ENCODE assay signal across 23 cellular contexts in the genomic region with DNA sequence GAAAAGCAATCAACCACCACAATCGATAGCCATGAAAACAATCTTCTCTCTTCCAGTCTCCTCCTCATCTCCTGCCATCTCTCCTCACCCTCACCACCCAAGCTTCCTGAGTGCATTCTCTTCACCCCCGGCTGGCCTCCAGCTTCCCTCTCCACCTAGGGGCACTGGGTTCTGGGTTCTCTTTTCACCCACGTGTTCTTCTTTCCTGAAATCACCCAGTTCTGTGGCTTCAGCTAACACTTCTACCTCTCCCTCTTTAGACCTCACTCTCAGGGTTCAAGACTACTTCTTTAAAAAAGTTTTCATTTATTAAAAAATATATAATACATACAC. TPM values are rescaled to one million over a fixed set of nuclear protein-coding genes. Genes with fewer than 3 reads are reported as not detected.
DNase-seq lines count a peak whose midpoint lies in the region; ATAC-seq and TF ChIP-seq lines count a peak whose summit lies in the region.
"Had no signal": no experiment of that assay in that cellular context is flagged by ENCODE, and none has a peak within 500 bp of the region (broad histone marks: within the 10 kb centered on the region; RNA-seq: fewer than 3 reads in every experiment).

No MANE protein-coding gene starts in this region.

- POLR2A ChIA-PET in activated CD4-positive, alpha-beta T cell treated with anti-CD3 and anti-CD28 coated beads, Interleukin-2, amount 10 ng/mL, durations not matched to agents 7 days and 5 days (lab: Charles Lee) = interaction anchor here (0.6 kb wide), 1 partner anchor 66 kb away, joined by 3 read pairs; no protein-coding TSS in a partner anchor

- H3K4me1 ChIP-seq in CD4-positive, CD25-positive, alpha-beta regulatory T cell (ENCODE audit: control insufficient read depth, insufficient read depth, low read length, poor library complexity, severe bottlenecking) = peaks cover 11% of the 10 kb centered on the region
- H3K4me1 ChIP-seq: lower lobe of right lung had no signal

- H3K9me3 ChIP-seq in CD4-positive, CD25-positive, alpha-beta regulatory T cell (ENCODE audit: control insufficient read depth in 2 of 2, low read length in 2 of 2) = no peaks in the 10 kb centered on the region
- H3K9me3 ChIP-seq: A549, lower lobe of right lung had no signal

- CTCF ChIA-PET in activated CD4-positive, alpha-beta T cell treated with anti-CD3 and anti-CD28 coated beads, Interleukin-2, amount 10 ng/mL, durations not matched to agents 7 days and 5 days (lab: Charles Lee) = interaction anchor here (0.9 to 2.4 kb wide), 5 partner anchors 9 to 154 kb away, joined by 3 to 7 read pairs (median 3); a partner anchor contains a TSS

- H3K27me3 Mint-ChIP-seq in activated CD4-positive, alpha-beta T cell treated with anti-CD3 and anti-CD28 coated beads, Interleukin-2, amount 10 ng/mL, durations not matched to agents 7 days and 5 days = no peaks in the 10 kb centered on the region
- H3K27me3 Mint-ChIP-seq in CD4-positive, CD25-positive, alpha-beta regulatory T cell = no peaks in the 10 kb centered on the region
- no peaks in the 10 kb centered on the region for H3K27me3 Mint-ChIP-seq in activated naive CD8-positive, alpha-beta T cell
- no peaks in the 10 kb centered on the region for H3K27me3 Mint-ChIP-seq in natural killer cell (ENCODE audit: low read depth in 2 of 2)

- H3K4me1 Mint-ChIP-seq in activated CD4-positive, alpha-beta T cell treated with anti-CD3 and anti-CD28 coated beads, Interleukin-2, amount 10 ng/mL, durations not matched to agents 7 days and 5 days = peaks cover 29% of the 10 kb centered on the region
- peaks cover 0 to 21% (median 9%) of the 10 kb centered on the region in 4 donors for H3K4me1 Mint-ChIP-seq in CD4-positive, CD25-positive, alpha-beta regulatory T cell
- peaks cover 32% of the 10 kb centered on the region for H3K4me1 Mint-ChIP-seq in activated naive CD8-positive, alpha-beta T cell (ENCODE audit: low read depth)
- H3K4me1 Mint-ChIP-seq in natural killer cell = peaks cover 50% of the 10 kb centered on the region in 2 donors

- H3K27me3 ChIP-seq in CD4-positive, CD25-positive, alpha-beta regulatory T cell (ENCODE audit: control insufficient read depth, insufficient read depth, low read length) = no peaks in the 10 kb centered on the region

- H3K4me3 ChIP-seq in CD4-positive, CD25-positive, alpha-beta regulatory T cell (ENCODE audit: low read depth, low read length) = no peak overlapping the region
- H3K4me3 ChIP-seq: A549, lower lobe of right lung had no signal

- no peak for ATAC-seq in CD4-positive, CD25-positive, alpha-beta regulatory T cell (ENCODE audit: low read depth in 2 of 2)
- no peak for ATAC-seq in natural killer cell
- no peak for ATAC-seq in HG03457 (IDR thresholded peaks at IDR 0.05; ENCODE audit: unreplicated experiment)
- no peak for ATAC-seq in HG03571 (IDR thresholded peaks at IDR 0.05; ENCODE audit: unreplicated experiment)
- ATAC-seq: A549, lower lobe of right lung, SK-N-SH treated with all-trans-retinoic acid at 6 μM for 48 hours had no signal

- no peaks in the 10 kb centered on the region for H3K9me3 Mint-ChIP-seq in activated CD4-positive, alpha-beta T cell treated with anti-CD3 and anti-CD28 coated beads, Interleukin-2, amount 10 ng/mL, durations not matched to agents 7 days and 5 days
- peaks cover 0 to 2% (median 0%) of the 10 kb centered on the region in 7 donors for H3K9me3 Mint-ChIP-seq in CD4-positive, CD25-positive, alpha-beta regulatory T cell
- H3K9me3 Mint-ChIP-seq in activated naive CD8-positive, alpha-beta T cell (ENCODE audit: low read depth) = no peaks in the 10 kb centered on the region
- H3K9me3 Mint-ChIP-seq in natural killer cell = no peaks in the 10 kb centered on the region

- H3K27ac ChIP-seq in CD4-positive, CD25-positive, alpha-beta regulatory T cell (ENCODE audit: insufficient read depth, low read length, poor library complexity, severe bottlenecking) = no peak overlapping the region
- H3K27ac ChIP-seq: lower lobe of right lung had no signal

- H3K36me3 Mint-ChIP-seq in activated CD4-positive, alpha-beta T cell treated with anti-CD3 and anti-CD28 coated beads, Interleukin-2, amount 10 ng/mL, durations not matched to agents 7 days and 5 days (ENCODE audit: low read depth) = peaks cover 17% of the 10 kb centered on the region
- H3K36me3 Mint-ChIP-seq in CD4-positive, CD25-positive, alpha-beta regulatory T cell = peaks cover 4% of the 10 kb centered on the region
- no peaks in the 10 kb centered on the region for H3K36me3 Mint-ChIP-seq in activated naive CD8-positive, alpha-beta T cell
- H3K36me3 Mint-ChIP-seq in natural killer cell = peaks cover 24% of the 10 kb centered on the region

- TF ChIP-seq CTCF in natural killer cell (IDR thresholded peaks at IDR 0.05) = no peak

- H3K36me3 ChIP-seq in CD4-positive, CD25-positive, alpha-beta regulatory T cell (ENCODE audit: control insufficient read depth, insufficient read depth, low read length) = no peaks in the 10 kb centered on the region
- H3K36me3 ChIP-seq: lower lobe of right lung had no signal

- H3K27ac Mint-ChIP-seq in activated CD4-positive, alpha-beta T cell treated with anti-CD3 and anti-CD28 coated beads, Interleukin-2, amount 10 ng/mL, durations not matched to agents 7 days and 5 days = peak overlapping the region; percentile 5
- H3K27ac Mint-ChIP-seq in CD4-positive, CD25-positive, alpha-beta regulatory T cell = peak overlapping the region in 2 of 3 donors; percentile 43 to 44
- H3K27ac Mint-ChIP-seq in activated naive CD8-positive, alpha-beta T cell = peak overlapping the region; percentile 62
- H3K27ac Mint-ChIP-seq in natural killer cell = peak overlapping the region; percentile 92 to 98

- DNase-seq in activated CD4-positive, alpha-beta T cell treated with anti-CD3 and anti-CD28 coated beads, Interleukin-2, amount 10 ng/mL, durations not matched to agents 7 days and 5 days = no peak
- no peak for DNase-seq in activated CD4-positive, alpha-beta T cell treated with anti-CD3 and anti-CD28 coated beads for 4 hours
- DNase-seq in CD4-positive, CD25-positive, alpha-beta regulatory T cell = no peak
- DNase-seq in natural killer cell (no peak), NCI-H1048 (lab: John Stamatoyannopoulos, UW) (no peak)
- DNase-seq: activated CD4-positive, CD25-positive, alpha-beta regulatory T cell treated with anti-CD3 and anti-CD28 coated beads, Interleukin-2, amount 50 U/mL, for 72 hours; C1 segment of cervical spinal cord; lower lobe of right lung; NCI-H1105; NCI-H2081; NCI-H345; NCI-H82; nucleus accumbens; retina had no signal

- intact Hi-C loops in natural killer cell (cut with micrococcal nuclease) = no loop called here

- H3K4me3 Mint-ChIP-seq in activated CD4-positive, alpha-beta T cell treated with anti-CD3 and anti-CD28 coated beads, Interleukin-2, amount 10 ng/mL, durations not matched to agents 7 days and 5 days = no peak overlapping the region
- H3K4me3 Mint-ChIP-seq in CD4-positive, CD25-positive, alpha-beta regulatory T cell = no peak overlapping the region
- peak overlapping the region; percentile 10 for H3K4me3 Mint-ChIP-seq in activated naive CD8-positive, alpha-beta T cell
- peak overlapping the region; percentile 75 for H3K4me3 Mint-ChIP-seq in natural killer cell

RNA-seq across cellular contexts. Expression of a gene that starts 8.2 kb away (rescaled TPM):
- total RNA-seq in activated CD4-positive, alpha-beta T cell treated with anti-CD3 and anti-CD28 coated beads, Interleukin-2, amount 10 ng/mL, durations not matched to agents 7 days and 5 days = 10 to 100 TPM; 22.0 to 22.6 TPM
- total RNA-seq in CD4-positive, CD25-positive, alpha-beta regulatory T cell = 13.1 TPM
- polyA plus RNA-seq in CD4-positive, CD25-positive, alpha-beta regulatory T cell = 1 to 10 TPM in 3 of 4 donors, under 1 TPM in 1; 0.71 to 4.8 (median 1.4) TPM
- 100 to 1,000 TPM; 370 to 545 (median 428) TPM for total RNA-seq in natural killer cell

RNA-seq across cellular contexts. Expression of a gene that starts 51.1 kb away (rescaled TPM):
- total RNA-seq in activated CD4-positive, alpha-beta T cell treated with anti-CD3 and anti-CD28 coated beads, Interleukin-2, amount 10 ng/mL, durations not matched to agents 7 days and 5 days = not detected
- not detected for total RNA-seq in CD4-positive, CD25-positive, alpha-beta regulatory T cell
- polyA plus RNA-seq in CD4-positive, CD25-positive, alpha-beta regulatory T cell = not detected
- not detected for total RNA-seq in natural killer cell
- total RNA-seq: kidney epithelial cell, LHCN-M2, lower lobe of right lung, subcutaneous adipose tissue, ureter had no signal
- polyA plus RNA-seq: A549 had no signal

RNA-seq across cellular contexts. Expression of a gene that starts 54.1 kb away (rescaled TPM):
- total RNA-seq in activated CD4-positive, alpha-beta T cell treated with anti-CD3 and anti-CD28 coated beads, Interleukin-2, amount 10 ng/mL, durations not matched to agents 7 days and 5 days = not detected
- total RNA-seq in CD4-positive, CD25-positive, alpha-beta regulatory T cell = 0.20 TPM
- not detected for polyA plus RNA-seq in CD4-positive, CD25-positive, alpha-beta regulatory T cell
- total RNA-seq in natural killer cell = under 1 TPM in 2 of 3 donors, not detected in 1; 0.05 to 0.07 TPM
- total RNA-seq: kidney epithelial cell, subcutaneous adipose tissue, ureter had no signal

Comparison
In these comparisons a context has a peak if more than half of its experiments do, and no peak if none do; other contexts are left out.
1. H3K27ac Mint-ChIP-seq: peak in every context shown above with its lines; median percentile 95 in natural killer cell; 62 in activated naive CD8-positive, alpha-beta T cell; 44 in CD4-positive, CD25-positive, alpha-beta regulatory T cell; 5 in activated CD4-positive, alpha-beta T cell treated with anti-CD3 and anti-CD28 coated beads, Interleukin-2, amount 10 ng/mL, durations not matched to agents 7 days and 5 days.
2. H3K4me3 Mint-ChIP-seq: peak in activated naive CD8-positive, alpha-beta T cell (single experiment) and natural killer cell (single experiment); none in activated CD4-positive, alpha-beta T cell treated with anti-CD3 and anti-CD28 coated beads, Interleukin-2, amount 10 ng/mL, durations not matched to agents 7 days and 5 days (single experiment) and CD4-positive, CD25-positive, alpha-beta regulatory T cell (0 of 4).
3. RNA of a gene that starts 8.2 kb away (total RNA-seq): 370 to 545 TPM in natural killer cell; 22.0 to 22.6 TPM in activated CD4-positive, alpha-beta T cell treated with anti-CD3 and anti-CD28 coated beads, Interleukin-2, amount 10 ng/mL, durations not matched to agents 7 days and 5 days and 13.1 TPM in CD4-positive, CD25-positive, alpha-beta regulatory T cell (single experiment); every median in the first group is over 10 times any median in the second.